In the genomic region with DNA sequence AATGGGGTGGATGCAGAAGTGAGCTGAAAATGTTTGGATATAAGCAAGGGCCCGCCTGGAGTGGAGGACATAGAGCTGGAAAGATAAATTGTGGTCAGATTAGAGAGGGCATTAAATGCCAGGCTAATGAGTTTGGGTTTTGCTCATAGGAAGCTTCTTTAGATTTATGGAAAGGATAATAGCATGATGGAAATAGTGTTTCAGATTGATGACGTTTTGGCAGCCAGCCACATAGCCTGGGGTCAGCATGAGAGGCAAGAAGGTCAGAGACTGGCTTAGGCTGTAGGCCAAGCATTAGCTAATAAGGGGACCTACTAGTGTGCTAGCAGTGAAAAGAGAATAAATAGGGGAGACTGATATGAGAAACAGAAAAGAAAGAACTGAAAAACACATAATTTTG, we compare ENCODE assay signal across 27 cellular contexts.
DNase-seq lines count a peak whose midpoint lies in the region; ATAC-seq and TF ChIP-seq lines count a peak whose summit lies in the region.
"Had no signal": no experiment of that assay in that cellular context is flagged by ENCODE, and none has a peak within 500 bp of the region (broad histone marks: within the 10 kb centered on the region; RNA-seq: fewer than 3 reads in every experiment).

No MANE protein-coding gene starts in this region.

- H3K9me3 ChIP-seq in heart left ventricle, result no peaks in the 10 kb centered on the region
- H3K9me3 ChIP-seq: adrenal gland, left ventricle myocardium inferior, psoas muscle, testis had no signal

- H3K4me1 ChIP-seq in heart left ventricle, result no peaks in the 10 kb centered on the region
- H3K4me1 ChIP-seq: adrenal gland, left ventricle myocardium inferior, psoas muscle, testis had no signal

- no peaks in the 10 kb centered on the region for H3K36me3 ChIP-seq in heart left ventricle
- H3K36me3 ChIP-seq: adrenal gland, left ventricle myocardium inferior had no signal

- no peak for TF ChIP-seq POLR2A in heart left ventricle (IDR thresholded peaks at IDR 0.05)

- no peak overlapping the region for H3K27ac ChIP-seq in heart left ventricle
- H3K27ac ChIP-seq: adrenal gland, HL-60, left ventricle myocardium inferior, psoas muscle, testis had no signal

- no peak for ATAC-seq in Right ventricle myocardium inferior
- no peak for ATAC-seq in heart left ventricle
- ATAC-seq in sciatic nerve, result peak; percentile 51
- ATAC-seq: activated CD8-positive, alpha-beta memory T cell treated with anti-CD3 and anti-CD28 coated beads, Interleukin-2, amount 10 ng/mL, durations not matched to agents 7 days and 5 days; GM23338; psoas muscle; stimulated activated naive CD8-positive, alpha-beta T cell treated with anti-CD3 and anti-CD28 coated beads, Interleukin-15, Interleukin-2, amounts not matched to agents 100 U/mL and 50 U/mL, for 24 hours; WTC11 had no signal

- no peaks in the 10 kb centered on the region for H3K27me3 ChIP-seq in heart left ventricle
- H3K27me3 ChIP-seq: adrenal gland, testis had no signal

- no peak for TF ChIP-seq CTCF in heart left ventricle (IDR thresholded peaks at IDR 0.05)

- intact Hi-C loops in Right ventricle myocardium inferior (cut with DNase I) (no loop called here), heart left ventricle (cut with DNase I) (no loop called here), sciatic nerve (cut with DNase I) (no loop called here)

- peak; percentile 54 for DNase-seq in Right ventricle myocardium inferior (ENCODE audit: missing footprints)
- no peak for DNase-seq in heart left ventricle
- peak; percentile 10 for DNase-seq in NCI-H1105 (lab: John Stamatoyannopoulos, UW)
- DNase-seq in RPMI7951 (ENCODE audit: low read depth), result peak; percentile 10
- peak; percentile 69 for DNase-seq in sciatic nerve (ENCODE audit: low spot score)
- no peak for DNase-seq in NCI-H187 treated with DMSO at 0.1 percent for 48 hours (lab: John Stamatoyannopoulos, UW)
- no peak for DNase-seq in SIG-M5 (lab: John Stamatoyannopoulos, UW)
- DNase-seq in GOT3 (lab: John Stamatoyannopoulos, UW), result no peak
- DNase-seq: activated CD8-positive, alpha-beta memory T cell treated with anti-CD3 and anti-CD28 coated beads, Interleukin-2, amount 10 ng/mL, durations not matched to agents 7 days and 5 days; activated naive CD4-positive, alpha-beta T cell treated with Interleukin-2 at 50 U/mL for 16 hours; activated T-cell treated with anti-CD3 and anti-CD28 coated beads, Interleukin-2, amount 50 U/mL, for 48 hours; adrenal gland; C1 segment of cervical spinal cord; islet precursor cell; Karpas-422; left ventricle myocardium inferior; naive B cell; NCI-H2081 treated with DMSO at 0.1 percent for 48 hours; NCI-H526 treated with DMSO at 0.1 percent for 48 hours; nucleus accumbens; psoas muscle; stimulated activated naive CD8-positive, alpha-beta T cell treated with anti-CD3 and anti-CD28 coated beads, Interleukin-15, Interleukin-2, amounts not matched to agents 100 U/mL and 50 U/mL, for 24 hours; SW 1271; testis had no signal

- no peak overlapping the region for H3K4me3 ChIP-seq in heart left ventricle
- H3K4me3 ChIP-seq: adrenal gland, GM23338, left ventricle myocardium inferior, psoas muscle, testis had no signal

- WGBS in heart left ventricle, 4 donors, result 57 to 71% (median 60%) methylated on average over 2 of the region's 2 CpGs

Comparison
In these comparisons a context has a peak if more than half of its experiments do, and no peak if none do; other contexts are left out.
1. DNase-seq: peak in Right ventricle myocardium inferior (single experiment), NCI-H1105 (single experiment), RPMI7951 (single experiment) and sciatic nerve (single experiment); none in heart left ventricle (0 of 5), NCI-H187 treated with DMSO at 0.1 percent for 48 hours (single experiment), SIG-M5 (single experiment) and GOT3 (single experiment).